ENCODE assay signal across 8 cellular contexts in the genomic region with DNA sequence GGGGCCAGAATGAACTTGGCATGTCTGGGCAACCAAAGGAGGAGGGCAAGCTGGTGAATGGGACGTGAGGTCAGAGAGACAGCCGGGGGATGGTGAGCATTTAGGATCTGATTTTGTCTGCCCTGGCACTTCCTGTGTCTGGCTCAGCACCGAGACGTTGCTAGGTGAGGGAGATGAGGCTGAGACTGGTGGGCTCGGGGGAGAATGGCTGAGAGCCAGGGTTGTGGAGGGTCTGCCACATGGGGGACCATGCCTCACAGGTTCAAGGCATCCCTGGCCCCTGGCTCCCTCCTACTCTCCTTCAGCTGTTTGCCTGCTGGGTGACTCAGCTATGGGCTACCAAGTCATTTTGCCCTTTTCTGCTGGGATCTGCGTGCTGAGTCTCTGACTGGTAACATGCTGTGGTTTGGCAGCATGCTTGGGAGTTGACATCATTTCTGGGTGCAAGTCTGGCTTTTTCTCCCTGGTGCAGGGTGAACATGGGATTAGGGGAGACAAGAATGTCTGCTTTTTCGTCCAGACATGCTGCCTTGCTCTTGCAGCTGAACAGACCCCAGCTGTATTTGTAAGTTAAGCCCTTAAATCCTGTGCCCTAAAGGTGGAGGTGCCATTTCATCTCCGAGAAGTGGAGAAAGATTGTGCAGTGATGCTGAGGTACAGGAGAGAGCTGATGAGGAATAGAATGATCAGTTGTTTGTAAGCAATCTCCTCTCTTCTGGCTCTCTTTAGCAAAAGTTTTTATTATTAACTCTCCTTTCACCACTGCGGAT. TPM values are rescaled to one million over a fixed set of nuclear protein-coding genes. Genes with fewer than 3 reads are reported as not detected.
DNase-seq lines count a peak whose midpoint lies in the region; ATAC-seq and TF ChIP-seq lines count a peak whose summit lies in the region.

No MANE protein-coding gene starts in this region.

- H3K9me3 ChIP-seq in right atrium auricular region = no peaks in the 10 kb centered on the region

- DNase-seq in NCI-H2107 treated with DMSO at 0.1 percent for 48 hours (lab: John Stamatoyannopoulos, UW; ENCODE audit: unreplicated experiment) (peak; percentile 85), right atrium auricular region (ENCODE audit: low spot score) (peak; percentile 84), KG1 (lab: John Stamatoyannopoulos, UW) (no peak)
- peak; percentile 31 for DNase-seq in activated gamma-delta T cell treated with anti-CD3 and anti-CD28 coated beads, Interleukin-2, amount 50 U/mL, for 16 hours (ENCODE audit: low read depth)
- peak; percentile 78 for DNase-seq in stimulated activated CD4-positive, alpha-beta T cell treated with anti-CD3 and anti-CD28 coated beads, Interleukin-4, amount 100 ng/mL, for 24 hours

- H3K4me1 ChIP-seq in right atrium auricular region = peaks cover 0 to 44% of the 10 kb centered on the region in 2 donors

- peak overlapping the region; percentile 57 to 58 for H3K27ac ChIP-seq in right atrium auricular region

- no peaks in the 10 kb centered on the region for H3K27me3 ChIP-seq in right atrium auricular region

- no peaks in the 10 kb centered on the region for H3K36me3 ChIP-seq in right atrium auricular region

- ATAC-seq in GM21381 (IDR thresholded peaks at IDR 0.05; ENCODE audit: unreplicated experiment) = peak; percentile 62
- ATAC-seq in HG02870 (IDR thresholded peaks at IDR 0.05; ENCODE audit: unreplicated experiment) = no peak
- no peak for ATAC-seq in GM21619 (IDR thresholded peaks at IDR 0.05; ENCODE audit: unreplicated experiment)

- no peak overlapping the region for H3K4me3 ChIP-seq in right atrium auricular region

- TF ChIP-seq CTCF in right atrium auricular region (IDR thresholded peaks at IDR 0.05) = no peak

RNA-seq across cellular contexts. Expression of gene GALNT2, which starts 17.6 kb away (rescaled TPM):
- total RNA-seq in right atrium auricular region = 10 to 100 TPM; 29.9 to 39.5 TPM
